13 cellular contexts compared by ENCODE assay signal in genomic region chr1:213984387-213985180, GRCh38. TPM values are rescaled to one million over a fixed set of nuclear protein-coding genes. Genes with fewer than 3 reads are reported as not detected.
A peak's percentile ranks its signal among the peaks of the same experiment; 100 is the strongest.
DNase-seq lines count a peak whose midpoint lies in the region; ATAC-seq, FAIRE-seq and TF ChIP-seq lines count a peak whose summit lies in the region.
"Had no signal": no experiment of that assay in that cellular context is flagged by ENCODE, and none has a peak within 500 bp of the region (broad histone marks: within the 10 kb centered on the region; RNA-seq: fewer than 3 reads in every experiment).

No MANE protein-coding gene starts in this region.

- H3K4me1 Mint-ChIP-seq in GM23338, result peaks cover 61% of the 10 kb centered on the region

- no peaks in the 10 kb centered on the region for H3K9me3 ChIP-seq in body of pancreas
- no peaks in the 10 kb centered on the region for H3K9me3 ChIP-seq in osteoblast (ENCODE audit: low read depth, low read length)
- H3K9me3 ChIP-seq in OCI-LY7 (ENCODE audit: low read length), result no peaks in the 10 kb centered on the region
- no peaks in the 10 kb centered on the region for H3K9me3 ChIP-seq in kidney (ENCODE audit: control insufficient read depth in 1 of 2, low read length in 2 of 2)

- peak in 2 of 3 donors; percentile 22 to 25 for TF ChIP-seq POLR2A in body of pancreas (IDR thresholded peaks at IDR 0.05)

- H4K20me1 ChIP-seq in GM23338 (replicated peaks; ENCODE audit: insufficient read depth) (peaks cover 15% of the 10 kb centered on the region; the same call in 1 of the 2 replicates), osteoblast (ENCODE audit: insufficient read depth, low read length) (no peaks in the 10 kb centered on the region), OCI-LY7 (ENCODE audit: insufficient read depth, low read length) (no peaks in the 10 kb centered on the region)

- H3K79me2 ChIP-seq in GM23338 (replicated peaks; ENCODE audit: insufficient read depth), result no peaks in the 10 kb centered on the region
- no peaks in the 10 kb centered on the region for H3K79me2 ChIP-seq in osteoblast (ENCODE audit: insufficient read depth, low read length)
- H3K79me2 ChIP-seq in OCI-LY7 (ENCODE audit: insufficient read depth, low read depth, low read length), result no peaks in the 10 kb centered on the region

- H3K9ac ChIP-seq in kidney (ENCODE audit: low read length in 2 of 2), result no peak overlapping the region

- no peaks in the 10 kb centered on the region for H3K9me3 Mint-ChIP-seq in GM23338
- H3K9me3 Mint-ChIP-seq: activated B cell treated with CpG ODN at 0.5 μM for 24 hours had no signal

- H3K27ac Mint-ChIP-seq in GM23338, result no peak overlapping the region
- H3K27ac Mint-ChIP-seq: activated B cell treated with CpG ODN at 0.5 μM for 24 hours had no signal

- TF ChIP-seq CTCF in GM23338 (conservative IDR thresholded peaks at IDR 0.05; ENCODE audit: low read depth in 2 of 2) (no peak), body of pancreas (IDR thresholded peaks at IDR 0.05) (no peak), osteoblast (IDR thresholded peaks at IDR 0.05; ENCODE audit: extremely low read depth, low read depth, low read length) (no peak), OCI-LY7 (conservative IDR thresholded peaks at IDR 0.05; ENCODE audit: low read length) (no peak), kidney (IDR thresholded peaks at IDR 0.05; ENCODE audit: borderline replicate concordance, extremely low read depth, insufficient read depth) (no peak)

- H3K27ac ChIP-seq in GM23338 (ENCODE audit: low read depth), result no peak overlapping the region
- H3K27ac ChIP-seq in body of pancreas, result peak overlapping the region; percentile 28 to 97 (median 87)
- H3K27ac ChIP-seq in osteoblast (ENCODE audit: low read depth, low read length), result no peak overlapping the region
- no peak overlapping the region for H3K27ac ChIP-seq in OCI-LY7 (ENCODE audit: low read depth, low read length, poor library complexity, severe bottlenecking)
- H3K27ac ChIP-seq in kidney (ENCODE audit: low read depth in 2 of 2, low read length in 2 of 2), result no peak overlapping the region
- H3K27ac ChIP-seq: foreskin keratinocyte, skin epidermis had no signal

- intact Hi-C loops in body of pancreas (cut with DNase I), result no loop called here
- intact Hi-C loops in OCI-LY7 (cut with micrococcal nuclease; ENCODE audit: unreplicated experiment), result no loop called here
- intact Hi-C loops in kidney (cut with DNase I), result no loop called here

- H3K9me2 ChIP-seq in GM23338 (ENCODE audit: insufficient read depth) (no peaks in the 10 kb centered on the region), OCI-LY7 (ENCODE audit: insufficient read depth, low read length) (no peaks in the 10 kb centered on the region)

- DNase-seq in GM23338 (ENCODE audit: low spot score), result peak; percentile 86
- DNase-seq in NCI-H187 treated with DMSO at 0.1 percent for 48 hours (lab: John Stamatoyannopoulos, UW), result peak; percentile 57
- DNase-seq in body of pancreas, result peak in 2 of 4 donors; percentile 23 to 34
- DNase-seq in osteoblast (ENCODE audit: insufficient read length, low spot score, missing footprints), result peak; percentile 56
- DNase-seq in OCI-LY7 (ENCODE audit: low spot score), result no peak
- DNase-seq in effector CD4-positive, alpha-beta T cell, result no peak
- DNase-seq in kidney, result no peak
- DNase-seq: activated B cell treated with CpG ODN at 0.5 μM for 24 hours, midbrain had no signal

- no peak overlapping the region for H2AFZ ChIP-seq in GM23338
- H2AFZ ChIP-seq in osteoblast (ENCODE audit: low read length), result no peak overlapping the region
- H2AFZ ChIP-seq in OCI-LY7 (ENCODE audit: low read length), result no peak overlapping the region

- peak overlapping the region; percentile 86 for H3K4me3 Mint-ChIP-seq in GM23338
- H3K4me3 Mint-ChIP-seq: activated B cell treated with CpG ODN at 0.5 μM for 24 hours had no signal

- peaks cover 91% of the 10 kb centered on the region for H3K27me3 Mint-ChIP-seq in GM23338 (ENCODE audit: insufficient read depth, low read depth, poor library complexity)

- BruUV-seq in OCI-LY7 (replicated peaks; lab: Mats Ljungman, UMichigan), result no TSS peak

- H3K36me3 ChIP-seq in GM23338 (ENCODE audit: insufficient read depth), result no peaks in the 10 kb centered on the region
- H3K36me3 ChIP-seq in body of pancreas (replicated peaks in 1 of 2; ENCODE audit: insufficient read depth in 1 of 2, low read depth in 2 of 2), result no peaks in the 10 kb centered on the region
- H3K36me3 ChIP-seq in osteoblast (ENCODE audit: insufficient read depth, low read length), result no peaks in the 10 kb centered on the region
- no peaks in the 10 kb centered on the region for H3K36me3 ChIP-seq in OCI-LY7 (ENCODE audit: insufficient read depth, low read length)
- H3K36me3 ChIP-seq in kidney (ENCODE audit: control insufficient read depth in 1 of 2, insufficient read depth in 2 of 2, low read length in 2 of 2), result no peaks in the 10 kb centered on the region

- peak overlapping the region; percentile 100 for H3K4me2 ChIP-seq in GM23338
- no peak overlapping the region for H3K4me2 ChIP-seq in osteoblast (ENCODE audit: insufficient read depth, low read length)
- no peak overlapping the region for H3K4me2 ChIP-seq in OCI-LY7 (ENCODE audit: low read length)

- peaks cover 29% of the 10 kb centered on the region for H3F3A ChIP-seq in GM23338 (replicated peaks; ENCODE audit: low read depth)

- ATAC-seq in GM23338 (peak; percentile 3), body of pancreas (no peak), HG03039 (IDR thresholded peaks at IDR 0.05; ENCODE audit: unreplicated experiment) (no peak)

- CTCF ChIA-PET in OCI-LY7 (lab: Charles Lee; ENCODE audit: unreplicated experiment), result no interaction called here

- H3K36me3 Mint-ChIP-seq in GM23338 (ENCODE audit: low read depth), result no peaks in the 10 kb centered on the region

- POLR2A ChIA-PET in OCI-LY7 (lab: Charles Lee), result no interaction called here

- H3K27me3 ChIP-seq in GM23338 (ENCODE audit: insufficient read depth) (peaks cover 87% of the 10 kb centered on the region), body of pancreas (peaks cover 0 to 7% of the 10 kb centered on the region in 2 donors), osteoblast (ENCODE audit: insufficient read depth, low read length) (peaks cover 71% of the 10 kb centered on the region)

- 42% methylated on average over 14 of the region's 14 CpGs for WGBS in body of pancreas, 2 donors

- no peak for FAIRE-seq in kidney (lab: Jason Lieb, UNC)
- FAIRE-seq: colon had no signal

- peak overlapping the region; percentile 80 for H3K4me3 ChIP-seq in GM23338
- H3K4me3 ChIP-seq in body of pancreas, result no peak overlapping the region
- H3K4me3 ChIP-seq in osteoblast (ENCODE audit: insufficient read depth, low read length), result no peak overlapping the region
- H3K4me3 ChIP-seq in OCI-LY7 (ENCODE audit: low read depth, low read length, poor library complexity, severe bottlenecking), result no peak overlapping the region
- H3K4me3 ChIP-seq in kidney (ENCODE audit: low read length in 2 of 2), result peak overlapping the region in 1 of 2 donors; percentile 13

- peaks cover 59% of the 10 kb centered on the region for H3K4me1 ChIP-seq in GM23338 (ENCODE audit: insufficient read depth)
- H3K4me1 ChIP-seq in body of pancreas, result peaks cover 35% of the 10 kb centered on the region
- H3K4me1 ChIP-seq in osteoblast (ENCODE audit: insufficient read depth, low read length), result peaks cover 10% of the 10 kb centered on the region
- H3K4me1 ChIP-seq in OCI-LY7 (ENCODE audit: insufficient read depth, low read length, poor library complexity, severe bottlenecking), result no peaks in the 10 kb centered on the region
- peaks cover 0 to 2% of the 10 kb centered on the region in 2 donors for H3K4me1 ChIP-seq in kidney (ENCODE audit: control insufficient read depth in 1 of 2, insufficient read depth in 1 of 2, low read depth in 1 of 2, low read length in 2 of 2)

TF ChIP-seq in GM23338, 12 proteins besides CTCF, POLR2A, EP300 and RAD21 (continues in another document):
- TF ChIP-seq REST (IDR thresholded peaks at IDR 0.05; ENCODE audit: unreplicated experiment) (no peak), EZH2phosphoT487 (IDR thresholded peaks at IDR 0.05; ENCODE audit: unreplicated experiment) (no peak), EZH2 (IDR thresholded peaks at IDR 0.05; ENCODE audit: low read depth, unreplicated experiment) (peak; percentile 55), JUNB (IDR thresholded peaks at IDR 0.05; ENCODE audit: unreplicated experiment) (no peak)

RNA-seq across cellular contexts. Expression of gene PROX1, which starts 3.2 kb away (rescaled TPM):
- 0.39 and 0.49 TPM in 2 replicates for total RNA-seq in GM23338 (2014; rRNA removed; shearing (Covaris generic))
- polyA plus RNA-seq in GM23338 (2016; fragmentation: Nextera tagmentation; extraction: Ambion mirVana), result 0.66 and 0.92 TPM in 2 replicates
- 10 to 100 TPM; 13.7 to 27.4 TPM for total RNA-seq in body of pancreas
- total RNA-seq in osteoblast, result under 0.01 TPM in 2 replicates
- total RNA-seq in OCI-LY7 (2014; rRNA removed; shearing (Covaris generic)), result not detected in 2 replicates
- total RNA-seq in OCI-LY7 (2022), result not detected in 2 replicates
- 6.6 TPM for total RNA-seq in kidney
- 0.92 TPM for polyA plus RNA-seq in kidney (ENCODE audit: insufficient read depth, low read depth, low replicate concordance)

Comparison
In these comparisons a context has a peak if more than half of its experiments do, and no peak if none do; other contexts are left out.
1. DNase-seq: peak in GM23338 (single experiment), NCI-H187 treated with DMSO at 0.1 percent for 48 hours (single experiment) and osteoblast (single experiment); none in OCI-LY7 (single experiment), effector CD4-positive, alpha-beta T cell (single experiment) and kidney (single experiment).
2. H3K27ac ChIP-seq: peak in body of pancreas (4 of 4); none in GM23338 (single experiment), osteoblast (single experiment), OCI-LY7 (single experiment) and kidney (0 of 2).